Comparison of ENCODE assay signal across 27 cellular contexts in genomic region chrX:65841263-65841662, GRCh38.
"Had no signal": no experiment of that assay in that cellular context is flagged by ENCODE, and none has a peak within 500 bp of the region (broad histone marks: within the 10 kb centered on the region; RNA-seq: fewer than 3 reads in every experiment).

No MANE protein-coding gene starts in this region.

- H3K9me3 Mint-ChIP-seq: stimulated activated effector memory CD8-positive, alpha-beta T cell treated with anti-CD3 and anti-CD28 coated beads, Interleukin-12 subunit alpha, Interleukin-12 subunit beta, amount 100 ng/mL, for 72 hours had no signal

- ATAC-seq: activated T-cell treated with anti-CD3 and anti-CD28 coated beads, Interleukin-2, amount 50 U/mL, for 72 hours; left lobe of liver; lower lobe of right lung; naive thymus-derived CD8-positive, alpha-beta T cell; psoas muscle; stimulated activated effector memory CD8-positive, alpha-beta T cell treated with anti-CD3 and anti-CD28 coated beads, Interleukin-12 subunit alpha, Interleukin-12 subunit beta, amount 100 ng/mL, for 72 hours; stimulated activated naive CD8-positive, alpha-beta T cell treated with anti-CD3 and anti-CD28 coated beads, Interleukin-15, amount 100 ng/mL, for 72 hours; upper lobe of right lung had no signal

- H3K36me3 Mint-ChIP-seq: activated naive CD8-positive, alpha-beta T cell; naive thymus-derived CD8-positive, alpha-beta T cell; stimulated activated effector memory CD8-positive, alpha-beta T cell treated with anti-CD3 and anti-CD28 coated beads, Interleukin-12 subunit alpha, Interleukin-12 subunit beta, amount 100 ng/mL, for 72 hours had no signal

- H3K36me3 ChIP-seq: lower lobe of right lung, sigmoid colon, thyroid gland, upper lobe of right lung had no signal

- H3K4me3 ChIP-seq: lower lobe of right lung, psoas muscle, sigmoid colon, thyroid gland, upper lobe of right lung had no signal

- H3K4me3 Mint-ChIP-seq: activated naive CD8-positive, alpha-beta T cell; activated T-cell treated with anti-CD3 and anti-CD28 coated beads, Interleukin-2, amount 50 U/mL, for 72 hours; naive thymus-derived CD8-positive, alpha-beta T cell; neural crest cell; stimulated activated effector memory CD8-positive, alpha-beta T cell treated with anti-CD3 and anti-CD28 coated beads, Interleukin-12 subunit alpha, Interleukin-12 subunit beta, amount 100 ng/mL, for 72 hours; stimulated activated naive CD8-positive, alpha-beta T cell treated with anti-CD3 and anti-CD28 coated beads, Interleukin-15, amount 100 ng/mL, for 72 hours had no signal

- H3K27me3 ChIP-seq: sigmoid colon, thyroid gland, upper lobe of right lung had no signal

- H3K9me3 ChIP-seq: lower lobe of right lung, psoas muscle, sigmoid colon, thyroid gland, upper lobe of right lung had no signal

- H3K4me1 ChIP-seq: lower lobe of right lung, parathyroid adenoma, psoas muscle, sigmoid colon, thyroid gland, upper lobe of right lung had no signal

- H3K4me1 Mint-ChIP-seq: neural crest cell had no signal

- H3K27me3 Mint-ChIP-seq: activated naive CD8-positive, alpha-beta T cell; naive thymus-derived CD8-positive, alpha-beta T cell; stimulated activated naive CD8-positive, alpha-beta T cell treated with anti-CD3 and anti-CD28 coated beads, Interleukin-15, amount 100 ng/mL, for 72 hours had no signal

- H3K27ac ChIP-seq: epithelial cell of prostate, lower lobe of right lung, parathyroid adenoma, psoas muscle, sigmoid colon, thyroid gland, upper lobe of right lung, VCaP had no signal

- H3K27ac Mint-ChIP-seq: activated naive CD8-positive, alpha-beta T cell; activated T-cell treated with anti-CD3 and anti-CD28 coated beads, Interleukin-2, amount 50 U/mL, for 72 hours; stimulated activated naive CD8-positive, alpha-beta T cell treated with anti-CD3 and anti-CD28 coated beads, Interleukin-15, amount 100 ng/mL, for 72 hours had no signal

- DNase-seq: activated CD4-positive, alpha-beta T cell treated with anti-CD3 and anti-CD28 coated beads for 4 hours; activated CD4-positive, alpha-beta T cell treated with anti-CD3 and anti-CD28 coated beads, Interleukin-2, amount 50 U/mL, for 4 hours; activated naive CD4-positive, alpha-beta T cell; activated T-cell treated with anti-CD3 and anti-CD28 coated beads for 4 hours; activated T-cell treated with anti-CD3 and anti-CD28 coated beads, Interleukin-2, amount 50 U/mL, for 72 hours; anterior cingulate cortex; effector CD8-positive, alpha-beta T cell; kidney glomerular epithelial cell; lower lobe of right lung; mesenchymal stem cell; naive thymus-derived CD8-positive, alpha-beta T cell; occipital lobe; psoas muscle; sigmoid colon; small intestine; stimulated activated CD4-positive, alpha-beta T cell treated with anti-CD3 and anti-CD28 coated beads, Interleukin-4, amount 100 ng/mL, for 24 hours; stimulated activated naive CD8-positive, alpha-beta T cell treated with anti-CD3 and anti-CD28 coated beads, Interleukin-15, amount 100 ng/mL, for 72 hours; substantia nigra; thyroid gland; upper lobe of right lung had no signal
